9 cellular contexts compared by ENCODE assay signal in genomic region chr7:127584648-127585043, GRCh38. TPM values are rescaled to one million over a fixed set of nuclear protein-coding genes. Genes with fewer than 3 reads are reported as not detected.
DNase-seq lines count a peak whose midpoint lies in the region; ATAC-seq and TF ChIP-seq lines count a peak whose summit lies in the region.
"Had no signal": no experiment of that assay in that cellular context is flagged by ENCODE, and none has a peak within 500 bp of the region (broad histone marks: within the 10 kb centered on the region; RNA-seq: fewer than 3 reads in every experiment).

No MANE protein-coding gene starts in this region.

- H3K4me3 Mint-ChIP-seq in IgD-negative memory B cell (peak overlapping the region; percentile 88 to 96 (median 95)), chondrocyte (ENCODE audit: unreplicated experiment) (peak overlapping the region; percentile 89)

- H3K36me3 Mint-ChIP-seq in IgD-negative memory B cell (peaks cover 4% of the 10 kb centered on the region), chondrocyte (ENCODE audit: low read depth) (peaks cover 13% of the 10 kb centered on the region)

- H3K79me2 ChIP-seq in ACC112 (ENCODE audit: control insufficient read depth, insufficient read depth, low read length, unreplicated experiment): peaks cover 47% of the 10 kb centered on the region

- H3K27me3 Mint-ChIP-seq in IgD-negative memory B cell (peaks cover 1% of the 10 kb centered on the region), chondrocyte (ENCODE audit: low read depth) (no peaks in the 10 kb centered on the region)

- no peaks in the 10 kb centered on the region for H3K9me3 Mint-ChIP-seq in IgD-negative memory B cell
- H3K9me3 Mint-ChIP-seq in chondrocyte (ENCODE audit: low read depth): no peaks in the 10 kb centered on the region

- H3K4me3 ChIP-seq in ACC112 (ENCODE audit: low read depth, low read length) (peak overlapping the region; percentile 84), muscle layer of duodenum (ENCODE audit: low read depth in 1 of 2, low read length in 2 of 2) (peak overlapping the region; percentile 78 to 91)

- H2AFZ ChIP-seq in ACC112 (ENCODE audit: low read length, unreplicated experiment): peak overlapping the region; percentile 94

- H3K4me1 Mint-ChIP-seq in IgD-negative memory B cell (peaks cover 27 to 59% (median 48%) of the 10 kb centered on the region in 3 donors), chondrocyte (ENCODE audit: low read depth) (peaks cover 69% of the 10 kb centered on the region)

- no peaks in the 10 kb centered on the region for H3K9me3 ChIP-seq in muscle layer of duodenum (ENCODE audit: control insufficient read depth in 1 of 2, low read length in 2 of 2)

- peaks cover 10% of the 10 kb centered on the region; the same call in 1 of the 2 replicates for H3K36me3 ChIP-seq in ACC112 (ENCODE audit: insufficient read depth, low read length)
- peaks cover 13 to 23% of the 10 kb centered on the region in 2 donors for H3K36me3 ChIP-seq in muscle layer of duodenum (ENCODE audit: control insufficient read depth in 1 of 2, insufficient read depth in 2 of 2, low read length in 2 of 2)

- peak overlapping the region in 2 of 3 donors; percentile 61 to 91 for H3K27ac Mint-ChIP-seq in IgD-negative memory B cell
- peak overlapping the region; percentile 87 for H3K27ac Mint-ChIP-seq in chondrocyte (ENCODE audit: unreplicated experiment)

- no peak for ATAC-seq in HG02610 (IDR thresholded peaks at IDR 0.05; ENCODE audit: unreplicated experiment)
- no peak for ATAC-seq in HG02588 (IDR thresholded peaks at IDR 0.05; ENCODE audit: unreplicated experiment)

- no peaks in the 10 kb centered on the region for H3K27me3 ChIP-seq in ACC112 (ENCODE audit: insufficient read depth, low read length)
- H3K27me3 ChIP-seq in muscle layer of duodenum (ENCODE audit: low read depth, low read length): no peaks in the 10 kb centered on the region

- DNase-seq in chondrocyte (ENCODE audit: low spot score) (no peak), SIG-M5 (lab: John Stamatoyannopoulos, UW) (no peak), GM20000 (ENCODE audit: low spot score) (no peak)

- H3K4me1 ChIP-seq in ACC112 (ENCODE audit: control insufficient read depth, insufficient read depth, low read length, unreplicated experiment) (peaks cover 27% of the 10 kb centered on the region), muscle layer of duodenum (ENCODE audit: control insufficient read depth in 1 of 2, insufficient read depth in 2 of 2, low read length in 2 of 2) (peaks cover 25 to 65% of the 10 kb centered on the region in 2 donors)

- no peak for TF ChIP-seq CTCF in chondrocyte (IDR thresholded peaks at IDR 0.05)
- no peak for TF ChIP-seq CTCF in GM20000 (IDR thresholded peaks at IDR 0.05; ENCODE audit: extremely low read depth, missing control alignments)

- H3K27ac ChIP-seq in ACC112 (ENCODE audit: low read depth, low read length) (no peak overlapping the region), muscle layer of duodenum (ENCODE audit: low read length) (peak overlapping the region; percentile 65)

RNA-seq across cellular contexts. Expression of gene GCC1, which starts 0.8 kb away (rescaled TPM):
- 28.8 TPM for polyA plus RNA-seq in IgD-negative memory B cell
- total RNA-seq in chondrocyte: 15.8 to 19.9 TPM (median 18.9 TPM) in 3 replicates

RNA-seq across cellular contexts. Expression of gene ARF5, which starts 3.6 kb away (rescaled TPM):
- polyA plus RNA-seq in IgD-negative memory B cell: 137 TPM
- total RNA-seq in chondrocyte: 137 to 143 TPM (median 137 TPM) in 3 replicates

RNA-seq across cellular contexts. Expression of gene FSCN3, which starts 8.9 kb away (rescaled TPM):
- polyA plus RNA-seq in IgD-negative memory B cell: 1.1 TPM
- total RNA-seq in chondrocyte: not detected in 3 replicates

RNA-seq across cellular contexts. Expression of gene PAX4, which starts 33.3 kb away (rescaled TPM):
- not detected for polyA plus RNA-seq in IgD-negative memory B cell
- total RNA-seq in chondrocyte: not detected in 3 replicates
- total RNA-seq: temporal lobe had no signal
